16 cellular contexts compared by ENCODE assay signal in the genomic region with DNA sequence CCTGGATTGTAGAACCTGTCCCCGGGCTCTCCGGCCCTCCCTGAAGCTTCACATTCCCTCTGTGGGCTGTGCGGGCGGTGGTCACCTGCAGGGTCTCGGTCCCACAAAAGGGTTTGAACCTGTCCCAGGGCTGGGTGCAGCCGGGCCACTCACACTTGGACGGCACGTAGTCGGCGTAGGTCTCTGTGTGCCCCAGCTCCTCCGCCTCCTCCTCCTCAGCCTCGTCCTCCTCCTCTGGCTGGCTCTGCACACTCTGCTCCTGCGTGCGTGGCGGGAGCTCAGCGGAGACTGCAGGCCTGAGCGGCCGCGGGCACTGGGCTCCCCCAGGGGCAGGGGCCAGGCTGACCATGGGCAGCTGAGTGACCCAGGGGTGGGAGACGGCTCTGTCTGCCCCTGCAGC.
"Had no signal": no experiment of that assay in that cellular context is flagged by ENCODE, and none has a peak within 500 bp of the region (broad histone marks: within the 10 kb centered on the region; RNA-seq: fewer than 3 reads in every experiment).

No MANE protein-coding gene starts in this region.

- H3K9me3 ChIP-seq: body of pancreas, psoas muscle, suprapubic skin, transverse colon, uterus had no signal

- H3K4me1 Mint-ChIP-seq: mesothelial cell of epicardium had no signal

- H3K27me3 ChIP-seq: body of pancreas, suprapubic skin, transverse colon, uterus had no signal

- DNase-seq: activated B cell treated with CpG ODN at 0.5 μM for 24 hours; activated CD4-positive, alpha-beta T cell treated with anti-CD3 and anti-CD28 coated beads for 4 hours; activated T-cell treated with anti-CD3 and anti-CD28 coated beads, Interleukin-2, amount 50 U/mL, for 1 hour; hippocampal formation had no signal

- H3K4me1 ChIP-seq: body of pancreas, uterus had no signal

- H3K4me3 ChIP-seq: body of pancreas, lung, psoas muscle, skin epidermis, suprapubic skin, transverse colon, uterus had no signal

- H3K27me3 Mint-ChIP-seq: activated B cell treated with CpG ODN at 0.5 μM for 24 hours; activated CD4-positive, alpha-beta memory T cell treated with anti-CD3 and anti-CD28 coated beads for 36 hours; stimulated activated naive CD8-positive, alpha-beta T cell treated with anti-CD3 and anti-CD28 coated beads, Interleukin-15, amount 100 ng/mL, for 72 hours had no signal

- H3K27ac Mint-ChIP-seq: activated B cell treated with CpG ODN at 0.5 μM for 24 hours, mesothelial cell of epicardium, nephron progenitor cell had no signal

- H3K4me3 Mint-ChIP-seq: activated B cell treated with CpG ODN at 0.5 μM for 24 hours; activated CD4-positive, alpha-beta memory T cell treated with anti-CD3 and anti-CD28 coated beads for 36 hours; activated naive CD4-positive, alpha-beta T cell treated with anti-CD3 and anti-CD28 coated beads for 36 hours; mesothelial cell of epicardium; nephron progenitor cell; stimulated activated naive CD8-positive, alpha-beta T cell treated with anti-CD3 and anti-CD28 coated beads, Interleukin-15, amount 100 ng/mL, for 72 hours had no signal

- H3K9me3 Mint-ChIP-seq: activated B cell treated with CpG ODN at 0.5 μM for 24 hours; activated CD4-positive, alpha-beta memory T cell treated with anti-CD3 and anti-CD28 coated beads for 36 hours; activated naive CD4-positive, alpha-beta T cell treated with anti-CD3 and anti-CD28 coated beads for 36 hours; mesothelial cell of epicardium; nephron progenitor cell; stimulated activated naive CD8-positive, alpha-beta T cell treated with anti-CD3 and anti-CD28 coated beads, Interleukin-15, amount 100 ng/mL, for 72 hours had no signal

- H3K27ac ChIP-seq: body of pancreas, psoas muscle, suprapubic skin had no signal

- H3K36me3 ChIP-seq: uterus had no signal
